In genomic region chr1:234852659-234853058, GRCh38 we compare ENCODE assay signal across 27 cellular contexts.
"Had no signal": no experiment of that assay in that cellular context is flagged by ENCODE, and none has a peak within 500 bp of the region (broad histone marks: within the 10 kb centered on the region; RNA-seq: fewer than 3 reads in every experiment).

No MANE protein-coding gene starts in this region.

- H3K4me3 Mint-ChIP-seq: activated naive CD4-positive, alpha-beta T cell treated with anti-CD3 and anti-CD28 coated beads, Interleukin-2, amount 10 ng/mL, durations not matched to agents 7 days and 5 days; activated naive CD8-positive, alpha-beta T cell treated with anti-CD3 and anti-CD28 coated beads, Interleukin-2, amount 50 U/mL, for 24 hours; memory B cell; naive B cell; neural crest cell; stimulated activated naive CD8-positive, alpha-beta T cell treated with anti-CD3 and anti-CD28 coated beads, Interleukin-15, Interleukin-2, amounts not matched to agents 100 ng/mL and 50 ng/mL, for 24 hours; type B pancreatic cell had no signal

- H3K27me3 Mint-ChIP-seq: memory B cell; stimulated activated naive CD8-positive, alpha-beta T cell treated with anti-CD3 and anti-CD28 coated beads, Interleukin-15, Interleukin-2, amounts not matched to agents 100 ng/mL and 50 ng/mL, for 24 hours; type B pancreatic cell had no signal

- ATAC-seq: activated naive CD8-positive, alpha-beta T cell treated with anti-CD3 and anti-CD28 coated beads, Interleukin-2, amount 50 U/mL, for 24 hours; gastrocnemius medialis; heart left ventricle; mucosa of descending colon; psoas muscle; right cardiac atrium had no signal

- H3K4me3 ChIP-seq: gastrocnemius medialis, heart left ventricle, mucosa of descending colon, psoas muscle, skin epidermis, suprapubic skin had no signal

- H3K27me3 ChIP-seq: brain microvascular endothelial cell, gastrocnemius medialis, heart left ventricle, suprapubic skin had no signal

- H3K4me1 ChIP-seq: gastrocnemius medialis, psoas muscle had no signal

- DNase-seq: activated CD4-positive, alpha-beta T cell treated with anti-CD3 and anti-CD28 coated beads for 1 hour; activated CD8-positive, alpha-beta memory T cell treated with anti-CD3 and anti-CD28 coated beads for 24 hours; activated CD8-positive, alpha-beta memory T cell treated with anti-CD3 and anti-CD28 coated beads, Interleukin-2, amount 50 U/mL, for 48 hours; activated effector memory CD4-positive, alpha-beta T cell treated with Interleukin-2 at 50 U/mL for 16 hours; activated naive CD4-positive, alpha-beta T cell treated with anti-CD3 and anti-CD28 coated beads, Interleukin-2, amount 10 ng/mL, durations not matched to agents 7 days and 5 days; activated naive CD8-positive, alpha-beta T cell treated with anti-CD3 and anti-CD28 coated beads, Interleukin-2, amount 50 U/mL, for 24 hours; activated T-cell treated with anti-CD3 and anti-CD28 coated beads, Interleukin-2, amount 50 U/mL, for 48 hours; anterior cingulate cortex; brain microvascular endothelial cell; central memory CD4-positive, alpha-beta T cell; gastrocnemius medialis; heart left ventricle; kidney glomerular epithelial cell; mucosa of descending colon; naive B cell; psoas muscle; right cardiac atrium; T-helper 1 cell; T1000 had no signal

- FAIRE-seq: colon, endometrium had no signal

- H3K27ac ChIP-seq: brain microvascular endothelial cell, gastrocnemius medialis, psoas muscle, suprapubic skin had no signal

- H3K36me3 Mint-ChIP-seq: memory B cell, naive B cell, type B pancreatic cell had no signal

- H3K36me3 ChIP-seq: brain microvascular endothelial cell, gastrocnemius medialis, heart left ventricle, suprapubic skin had no signal

- H3K9me3 ChIP-seq: gastrocnemius medialis, heart left ventricle, mucosa of descending colon, psoas muscle, suprapubic skin had no signal

- H3K27ac Mint-ChIP-seq: activated naive CD4-positive, alpha-beta T cell treated with anti-CD3 and anti-CD28 coated beads, Interleukin-2, amount 10 ng/mL, durations not matched to agents 7 days and 5 days; activated naive CD8-positive, alpha-beta T cell treated with anti-CD3 and anti-CD28 coated beads, Interleukin-2, amount 50 U/mL, for 24 hours; memory B cell; stimulated activated naive CD8-positive, alpha-beta T cell treated with anti-CD3 and anti-CD28 coated beads, Interleukin-15, Interleukin-2, amounts not matched to agents 100 ng/mL and 50 ng/mL, for 24 hours had no signal
